Comparison of ENCODE assay signal across 1 cellular context in genomic region chr15:85753791-85754452, GRCh38.
TF ChIP-seq lines count a peak whose summit lies in the region.

No MANE protein-coding gene starts in this region.

TF ChIP-seq in HepG2, 621 proteins besides CTCF, POLR2A, EP300 and RAD21:
- TF ChIP-seq ZNF619 (CRISPR knock-in tag; IDR thresholded peaks at IDR 0.05) = no peak
- no peak for TF ChIP-seq ZNF709 (CRISPR knock-in tag; IDR thresholded peaks at IDR 0.05)
- no peak for TF ChIP-seq ZFP82 (CRISPR knock-in tag; IDR thresholded peaks at IDR 0.05; ENCODE audit: borderline replicate concordance)
- TF ChIP-seq SPEN (CRISPR knock-in tag; IDR thresholded peaks at IDR 0.05; ENCODE audit: low read depth) = no peak
- no peak for TF ChIP-seq BORCS8-MEF2B (CRISPR knock-in tag; IDR thresholded peaks at IDR 0.05)
- TF ChIP-seq XRCC5 (optimal IDR thresholded peaks at IDR 0.05; ENCODE audit: low read length) = no peak
TF ChIP-seq in HepG2: peak in this region for 0.
